In the genomic region with DNA sequence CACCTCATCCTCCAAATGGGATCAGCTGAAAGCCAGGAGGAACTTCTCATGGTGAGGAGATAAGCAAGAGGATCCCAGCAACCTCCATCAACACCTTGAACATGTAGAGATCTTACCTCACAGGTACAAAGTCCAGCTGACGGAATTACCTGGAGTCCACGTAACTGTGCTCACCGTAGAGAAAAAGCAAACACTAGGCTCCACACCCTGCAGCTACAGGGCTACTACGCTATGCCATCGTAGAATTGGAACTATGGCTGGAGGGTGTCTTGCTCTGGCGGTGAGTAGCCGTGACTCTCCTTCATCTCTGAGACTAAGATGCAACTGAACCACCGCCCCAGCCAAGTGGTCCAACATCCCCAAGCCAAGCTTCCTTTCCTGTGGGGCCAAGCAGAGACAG, we compare ENCODE assay signal across 25 cellular contexts.
"Had no signal": no experiment of that assay in that cellular context is flagged by ENCODE, and none has a peak within 500 bp of the region (broad histone marks: within the 10 kb centered on the region; RNA-seq: fewer than 3 reads in every experiment).

No MANE protein-coding gene starts in this region.

- H3K36me3 ChIP-seq: ascending aorta, esophagus squamous epithelium, gastrocnemius medialis, lower lobe of right lung, suprapubic skin, tibial nerve, uterus had no signal

- H3K27ac ChIP-seq: ascending aorta, dorsolateral prefrontal cortex, esophagus squamous epithelium, gastrocnemius medialis, lower lobe of right lung, suprapubic skin, tibial nerve, uterus had no signal

- H3K4me3 ChIP-seq: ascending aorta, dorsolateral prefrontal cortex, esophagus squamous epithelium, gastrocnemius medialis, lower lobe of right lung, suprapubic skin, tibial nerve, uterus had no signal

- H3K27me3 Mint-ChIP-seq: activated naive CD4-positive, alpha-beta T cell treated with anti-CD3 and anti-CD28 coated beads, Interleukin-2, amount 50 U/mL, for 24 hours; central memory CD8-positive, alpha-beta T cell; progenitor cell of endocrine pancreas; stimulated activated naive CD8-positive, alpha-beta T cell treated with anti-CD3 and anti-CD28 coated beads, Interleukin-15, amount 100 ng/mL, for 72 hours; T-cell had no signal

- H3K27me3 ChIP-seq: ascending aorta, dorsolateral prefrontal cortex, esophagus squamous epithelium, gastrocnemius medialis, suprapubic skin, tibial nerve, uterus had no signal

- H3K9me3 ChIP-seq: ascending aorta, esophagus squamous epithelium, gastrocnemius medialis, lower lobe of right lung, uterus had no signal

- H3K27ac Mint-ChIP-seq: activated CD8-positive, alpha-beta T cell treated with anti-CD3 and anti-CD28 coated beads, Interleukin-2, amount 10 ng/mL, durations not matched to agents 7 days and 5 days; activated naive CD4-positive, alpha-beta T cell treated with anti-CD3 and anti-CD28 coated beads, Interleukin-2, amount 50 U/mL, for 24 hours; activated T-helper 1 cell treated with anti-CD3 and anti-CD28 coated beads, Interleukin-12 subunit alpha, Interleukin-12 subunit beta, Interleukin-2, Interleukin-4 antibody, amounts not matched to agents 30 ng/mL and 10 ng/mL and 1 ng/mL, durations not matched to agents 14 hours and 24 hours and 36 hours; endodermal cell; natural killer cell; progenitor cell of endocrine pancreas; stimulated activated effector memory CD8-positive, alpha-beta T cell treated with anti-CD3 and anti-CD28 coated beads, Interleukin-12 subunit alpha, Interleukin-12 subunit beta, amount 100 ng/mL, for 72 hours; T-cell had no signal

- ATAC-seq: activated CD8-positive, alpha-beta T cell treated with anti-CD3 and anti-CD28 coated beads, Interleukin-2, amount 10 ng/mL, durations not matched to agents 7 days and 5 days; gastrocnemius medialis; left cardiac atrium; stimulated activated effector memory CD8-positive, alpha-beta T cell treated with anti-CD3 and anti-CD28 coated beads, Interleukin-12 subunit alpha, Interleukin-12 subunit beta, amount 100 ng/mL, for 72 hours; stimulated activated naive CD8-positive, alpha-beta T cell treated with anti-CD3 and anti-CD28 coated beads, Interleukin-15, amount 100 ng/mL, for 72 hours; T-cell had no signal

- H3K4me3 Mint-ChIP-seq: activated CD8-positive, alpha-beta T cell treated with anti-CD3 and anti-CD28 coated beads, Interleukin-2, amount 10 ng/mL, durations not matched to agents 7 days and 5 days; activated naive CD4-positive, alpha-beta T cell treated with anti-CD3 and anti-CD28 coated beads, Interleukin-2, amount 50 U/mL, for 24 hours; activated T-helper 1 cell treated with anti-CD3 and anti-CD28 coated beads, Interleukin-12 subunit alpha, Interleukin-12 subunit beta, Interleukin-2, Interleukin-4 antibody, amounts not matched to agents 30 ng/mL and 10 ng/mL and 1 ng/mL, durations not matched to agents 14 hours and 24 hours and 36 hours; central memory CD8-positive, alpha-beta T cell; endodermal cell; natural killer cell; stimulated activated effector memory CD8-positive, alpha-beta T cell treated with anti-CD3 and anti-CD28 coated beads, Interleukin-12 subunit alpha, Interleukin-12 subunit beta, amount 100 ng/mL, for 72 hours; stimulated activated naive CD8-positive, alpha-beta T cell treated with anti-CD3 and anti-CD28 coated beads, Interleukin-15, amount 100 ng/mL, for 72 hours; T-cell had no signal

- DNase-seq: activated CD4-positive, alpha-beta T cell treated with anti-CD3 and anti-CD28 coated beads for 1 hour; activated CD4-positive, alpha-beta T cell treated with anti-CD3 and anti-CD28 coated beads, Interleukin-2, amount 50 U/mL, for 1 hour; activated CD8-positive, alpha-beta T cell treated with anti-CD3 and anti-CD28 coated beads, Interleukin-2, amount 10 ng/mL, durations not matched to agents 7 days and 5 days; activated gamma-delta T cell treated with Interleukin-2 at 50 U/mL for 16 hours; dorsolateral prefrontal cortex; endodermal cell; esophagus squamous epithelium; gastrocnemius medialis; hypothalamus; left cardiac atrium; lower lobe of right lung; mesendoderm; natural killer cell; retina; stimulated activated naive CD8-positive, alpha-beta T cell treated with anti-CD3 and anti-CD28 coated beads, Interleukin-15, amount 100 ng/mL, for 72 hours; T-cell; uterus had no signal

- H3K4me1 ChIP-seq: ascending aorta, esophagus squamous epithelium, gastrocnemius medialis, lower lobe of right lung, suprapubic skin, tibial nerve, uterus had no signal

- H3K36me3 Mint-ChIP-seq: natural killer cell; stimulated activated effector memory CD8-positive, alpha-beta T cell treated with anti-CD3 and anti-CD28 coated beads, Interleukin-12 subunit alpha, Interleukin-12 subunit beta, amount 100 ng/mL, for 72 hours had no signal
